15 cellular contexts compared by ENCODE assay signal in genomic region chrY:22975483-22975882, GRCh38. TPM values are rescaled to one million over a fixed set of nuclear protein-coding genes. Genes with fewer than 3 reads are reported as not detected.
"Had no signal": no experiment of that assay in that cellular context is flagged by ENCODE, and none has a peak within 500 bp of the region (broad histone marks: within the 10 kb centered on the region; RNA-seq: fewer than 3 reads in every experiment).

No MANE protein-coding gene starts in this region.

RNA-seq across cellular contexts. Expression of gene BPY2, which starts 8.6 kb away (rescaled TPM):
- total RNA-seq: activated B cell treated with CpG ODN at 0.5 μM for 24 hours; activated CD4-positive, alpha-beta memory T cell treated with anti-CD3 and anti-CD28 coated beads for 36 hours; activated CD4-positive, alpha-beta memory T cell treated with anti-CD3 and anti-CD28 coated beads, Interleukin-2, amount 10 ng/mL, durations not matched to agents 7 days and 5 days; activated CD4-positive, alpha-beta T cell treated with anti-CD3 and anti-CD28 coated beads for 36 hours; activated CD4-positive, alpha-beta T cell treated with anti-CD3 and anti-CD28 coated beads, Interleukin-2, amount 10 ng/mL, durations not matched to agents 24 days and 14 days; activated CD4-positive, alpha-beta T cell treated with anti-CD3 and anti-CD28 coated beads, Interleukin-2, amount 10 ng/mL, durations not matched to agents 7 days and 5 days; activated CD8-positive, alpha-beta memory T cell treated with anti-CD3 and anti-CD28 coated beads for 36 hours; activated CD8-positive, alpha-beta memory T cell treated with anti-CD3 and anti-CD28 coated beads, Interleukin-2, amount 10 ng/mL, durations not matched to agents 7 days and 5 days; activated CD8-positive, alpha-beta T cell treated with anti-CD3 and anti-CD28 coated beads for 36 hours; activated CD8-positive, alpha-beta T cell treated with anti-CD3 and anti-CD28 coated beads, Interleukin-2, amount 10 ng/mL, durations not matched to agents 7 days and 5 days; T-cell; T-helper 1 cell treated with Interleukin-12 subunit alpha and Interleukin-12 subunit beta and Interleukin-4 antibody, amounts not matched to agents 30 ng/mL and 1 ng/mL, for 36 hours; T-helper 17 cell; T-helper 2 cell treated with Interferon-gamma antibody and Interleukin-4, amounts not matched to agents 100 ng/mL and 5 ng/mL, for 36 hours; WTC11 had no signal
